ENCODE assay signal across 9 cellular contexts in genomic region chr2:43594875-43595274, GRCh38. TPM values are rescaled to one million over a fixed set of nuclear protein-coding genes. Genes with fewer than 3 reads are reported as not detected.
DNase-seq lines count a peak whose midpoint lies in the region; ATAC-seq, FAIRE-seq and TF ChIP-seq lines count a peak whose summit lies in the region.
"Had no signal": no experiment of that assay in that cellular context is flagged by ENCODE, and none has a peak within 500 bp of the region (broad histone marks: within the 10 kb centered on the region; RNA-seq: fewer than 3 reads in every experiment).

No MANE protein-coding gene starts in this region.

- intact Hi-C loops in activated CD4-positive, alpha-beta T cell treated with anti-CD3 and anti-CD28 coated beads for 36 hours (cut with DNase I, micrococcal nuclease): loop anchor here (1.0 to 5.0 kb wide), 2 partner anchors 18 to 463 kb away; no protein-coding TSS in a partner anchor
- intact Hi-C loops in activated T-helper 2 cell treated with anti-CD3 and anti-CD28 coated beads, Interferon-gamma antibody, Interleukin-2, Interleukin-4, amounts not matched to agents 10 μg/mL and 5 μg/mL and 100 μg/mL, durations not matched to agents 14 hours and 24 hours and 36 hours (cut with micrococcal nuclease): no loop called here

- H3K9me3 ChIP-seq in keratinocyte (ENCODE audit: control insufficient read depth, low read depth, low read length) (no peaks in the 10 kb centered on the region), suprapubic skin (no peaks in the 10 kb centered on the region)

- peak overlapping the region; percentile 89 for H3K4me3 Mint-ChIP-seq in activated CD4-positive, alpha-beta T cell treated with anti-CD3 and anti-CD28 coated beads for 36 hours
- peak overlapping the region; percentile 92 for H3K4me3 Mint-ChIP-seq in activated T-helper 2 cell treated with anti-CD3 and anti-CD28 coated beads, Interferon-gamma antibody, Interleukin-2, Interleukin-4, amounts not matched to agents 10 μg/mL and 5 μg/mL and 100 μg/mL, durations not matched to agents 14 hours and 24 hours and 36 hours (ENCODE audit: low read depth)

- H3K4me3 ChIP-seq in keratinocyte (ENCODE audit: control insufficient read depth in 2 of 3, extremely low read depth in 1 of 3, insufficient read depth in 2 of 3, low read depth in 1 of 3, low read length in 3 of 3): peak overlapping the region; percentile 73 to 97 (median 92)
- peak overlapping the region; percentile 58 for H3K4me3 ChIP-seq in suprapubic skin

- CTCF ChIA-PET in activated CD4-positive, alpha-beta T cell treated with anti-CD3 and anti-CD28 coated beads for 36 hours (lab: Charles Lee): interaction anchor here (0.6 kb wide), 1 partner anchor 84 kb away, joined by 3 read pairs; no protein-coding TSS in a partner anchor

- no peak for FAIRE-seq in keratinocyte (lab: Jason Lieb, UNC)

- H3K36me3 ChIP-seq in keratinocyte (ENCODE audit: control insufficient read depth in 2 of 2, extremely low read depth in 1 of 2, insufficient read depth in 2 of 2, low read length in 2 of 2) (peaks cover 0 to 9% of the 10 kb centered on the region in 2 experiments), suprapubic skin (peaks cover 18% of the 10 kb centered on the region)

- H3K4me1 ChIP-seq in keratinocyte (ENCODE audit: control insufficient read depth, extremely low read depth, insufficient read depth, low read length) (peaks cover 8% of the 10 kb centered on the region), suprapubic skin (peaks cover 18% of the 10 kb centered on the region)

- no peak for DNase-seq in activated CD4-positive, alpha-beta T cell treated with anti-CD3 and anti-CD28 coated beads for 36 hours
- no peak for DNase-seq in activated CD4-positive, alpha-beta T cell treated with anti-CD3 and anti-CD28 coated beads, Interleukin-2, amount 50 U/mL, for 48 hours
- DNase-seq in activated T-helper 2 cell treated with anti-CD3 and anti-CD28 coated beads, Interferon-gamma antibody, Interleukin-2, Interleukin-4, amounts not matched to agents 10 μg/mL and 5 μg/mL and 100 μg/mL, durations not matched to agents 14 hours and 24 hours and 36 hours (ENCODE audit: low spot score): no peak
- DNase-seq in keratinocyte (ENCODE audit: low read depth, low spot score) (no peak), suprapubic skin (ENCODE audit: low spot score in 2 of 2) (no peak), SHP77 treated with DMSO at 0.1 percent for 48 hours (lab: John Stamatoyannopoulos, UW) (no peak)
- DNase-seq: head of caudate nucleus had no signal

- TF ChIP-seq CTCF in keratinocyte (optimal IDR thresholded peaks at IDR 0.05 in 1 of 3, IDR thresholded peaks at IDR 0.05 in 1 of 3, conservative IDR thresholded peaks at IDR 0.05 in 1 of 3; ENCODE audit: extremely low read depth in 1 of 3, insufficient read depth in 2 of 3, low read length in 3 of 3): no peak
- TF ChIP-seq CTCF in suprapubic skin (IDR thresholded peaks at IDR 0.05): no peak

- H4K20me1 ChIP-seq in keratinocyte (ENCODE audit: control insufficient read depth, extremely low read depth, insufficient read depth, low read length): no peaks in the 10 kb centered on the region

- ATAC-seq in activated CD4-positive, alpha-beta T cell treated with anti-CD3 and anti-CD28 coated beads for 36 hours: no peak
- no peak for ATAC-seq in GM21447 (IDR thresholded peaks at IDR 0.05; ENCODE audit: unreplicated experiment)
- no peak for ATAC-seq in HG03175 (IDR thresholded peaks at IDR 0.05; ENCODE audit: unreplicated experiment)

- no peaks in the 10 kb centered on the region for H3K9me1 ChIP-seq in keratinocyte (ENCODE audit: control insufficient read depth, extremely low read depth, insufficient read depth, low read length)

- 89% methylated on average over 3 of the region's 3 CpGs for WGBS in suprapubic skin

- peaks cover 2% of the 10 kb centered on the region for H3K27me3 Mint-ChIP-seq in activated CD4-positive, alpha-beta T cell treated with anti-CD3 and anti-CD28 coated beads for 36 hours
- H3K27me3 Mint-ChIP-seq in activated T-helper 2 cell treated with anti-CD3 and anti-CD28 coated beads, Interferon-gamma antibody, Interleukin-2, Interleukin-4, amounts not matched to agents 10 μg/mL and 5 μg/mL and 100 μg/mL, durations not matched to agents 14 hours and 24 hours and 36 hours (ENCODE audit: low read depth): no peaks in the 10 kb centered on the region

- H3K9me3 Mint-ChIP-seq in activated CD4-positive, alpha-beta T cell treated with anti-CD3 and anti-CD28 coated beads for 36 hours (ENCODE audit: low read depth): no peaks in the 10 kb centered on the region
- H3K9me3 Mint-ChIP-seq in activated T-helper 2 cell treated with anti-CD3 and anti-CD28 coated beads, Interferon-gamma antibody, Interleukin-2, Interleukin-4, amounts not matched to agents 10 μg/mL and 5 μg/mL and 100 μg/mL, durations not matched to agents 14 hours and 24 hours and 36 hours: no peaks in the 10 kb centered on the region

- H3K27ac Mint-ChIP-seq in activated CD4-positive, alpha-beta T cell treated with anti-CD3 and anti-CD28 coated beads for 36 hours: peak overlapping the region; percentile 98
- peak overlapping the region; percentile 98 for H3K27ac Mint-ChIP-seq in activated T-helper 2 cell treated with anti-CD3 and anti-CD28 coated beads, Interferon-gamma antibody, Interleukin-2, Interleukin-4, amounts not matched to agents 10 μg/mL and 5 μg/mL and 100 μg/mL, durations not matched to agents 14 hours and 24 hours and 36 hours

- H3K79me2 ChIP-seq in keratinocyte (ENCODE audit: control insufficient read depth, insufficient read depth, low read length): peaks cover 20% of the 10 kb centered on the region

- H3K36me3 Mint-ChIP-seq in activated CD4-positive, alpha-beta T cell treated with anti-CD3 and anti-CD28 coated beads for 36 hours (ENCODE audit: low read depth): peaks cover 12% of the 10 kb centered on the region
- peaks cover 28% of the 10 kb centered on the region for H3K36me3 Mint-ChIP-seq in activated T-helper 2 cell treated with anti-CD3 and anti-CD28 coated beads, Interferon-gamma antibody, Interleukin-2, Interleukin-4, amounts not matched to agents 10 μg/mL and 5 μg/mL and 100 μg/mL, durations not matched to agents 14 hours and 24 hours and 36 hours (ENCODE audit: low read depth)

- peak overlapping the region; percentile 100 for H3K4me2 ChIP-seq in keratinocyte (ENCODE audit: control insufficient read depth, extremely low read depth, insufficient read depth, low read depth, low read length)

- dilution Hi-C loops in keratinocyte (cut with MboI; ENCODE audit: extremely low pct_ligation_motif_present, low sequenced_read_pairs): no loop called here

- TF ChIP-seq POLR2A in suprapubic skin (IDR thresholded peaks at IDR 0.05): no peak

- peak overlapping the region; percentile 93 for H2AFZ ChIP-seq in keratinocyte (ENCODE audit: control insufficient read depth, low read length)

- peaks cover 34% of the 10 kb centered on the region for H3K4me1 Mint-ChIP-seq in activated CD4-positive, alpha-beta T cell treated with anti-CD3 and anti-CD28 coated beads for 36 hours
- peaks cover 32% of the 10 kb centered on the region for H3K4me1 Mint-ChIP-seq in activated T-helper 2 cell treated with anti-CD3 and anti-CD28 coated beads, Interferon-gamma antibody, Interleukin-2, Interleukin-4, amounts not matched to agents 10 μg/mL and 5 μg/mL and 100 μg/mL, durations not matched to agents 14 hours and 24 hours and 36 hours (ENCODE audit: low read depth)

- TF ChIP-seq EP300 in suprapubic skin (IDR thresholded peaks at IDR 0.05): no peak

- H3K27me3 ChIP-seq in keratinocyte (ENCODE audit: control insufficient read depth, extremely low read depth, insufficient read depth, low read length): no peaks in the 10 kb centered on the region
- H3K27me3 ChIP-seq in suprapubic skin: no peaks in the 10 kb centered on the region

- POLR2A ChIA-PET in activated CD4-positive, alpha-beta T cell treated with anti-CD3 and anti-CD28 coated beads for 36 hours (lab: Charles Lee): no interaction called here

- H3K27ac ChIP-seq in keratinocyte (ENCODE audit: control insufficient read depth, insufficient read depth, low read length) (peak overlapping the region; percentile 95), suprapubic skin (no peak overlapping the region)

- H3K9ac ChIP-seq in keratinocyte (ENCODE audit: control insufficient read depth, extremely low read depth, insufficient read depth, low read length): peak overlapping the region; percentile 95

RNA-seq across cellular contexts. Expression of gene THADA, which starts 1.0 kb away (rescaled TPM):
- total RNA-seq in activated CD4-positive, alpha-beta T cell treated with anti-CD3 and anti-CD28 coated beads for 36 hours: 10 to 100 TPM; 32.5 to 36.6 TPM
- 48.3 and 48.4 TPM in 2 replicates for total RNA-seq in activated T-helper 2 cell treated with anti-CD3 and anti-CD28 coated beads, Interferon-gamma antibody, Interleukin-2, Interleukin-4, amounts not matched to agents 10 μg/mL and 5 μg/mL and 100 μg/mL, durations not matched to agents 14 hours and 24 hours and 36 hours
- 17.4 to 22.6 TPM (median 21.0 TPM) in 3 replicates for polyA plus RNA-seq in keratinocyte
- 9.5 TPM for polyA plus RNA-seq in keratinocyte (2011; ENCODE audit: low read depth)
- 10.3 and 10.5 TPM in 2 replicates for polyA plus RNA-seq in keratinocyte (2011; cell fraction: cytosol; rRNA removed)
- 60.9 and 75.7 TPM in 2 replicates for polyA plus RNA-seq in keratinocyte (2011; cell fraction: nucleus; rRNA removed)
- polyA plus RNA-seq in keratinocyte (2012; ENCODE audit: low replicate concordance): 11.0 and 11.4 TPM in 2 replicates
- polyA minus RNA-seq in keratinocyte: 46.4 to 77.1 TPM (median 52.7 TPM) in 3 replicates
- polyA minus RNA-seq in keratinocyte (2011; cell fraction: cytosol; rRNA and poly(A)+ RNA removed): 21.9 TPM
- 58.5 and 98.0 TPM in 2 replicates for polyA minus RNA-seq in keratinocyte (2011; cell fraction: nucleus; rRNA and poly(A)+ RNA removed)
- 10 to 100 TPM; 26.2 to 58.3 (median 29.7) TPM for total RNA-seq in suprapubic skin

RNA-seq across cellular contexts. Expression of gene PLEKHH2, which starts 42.2 kb away (rescaled TPM):
- total RNA-seq in activated CD4-positive, alpha-beta T cell treated with anti-CD3 and anti-CD28 coated beads for 36 hours: 1 to 10 TPM; 1.5 to 2.2 TPM
- 21.3 and 25.1 TPM in 2 replicates for total RNA-seq in activated T-helper 2 cell treated with anti-CD3 and anti-CD28 coated beads, Interferon-gamma antibody, Interleukin-2, Interleukin-4, amounts not matched to agents 10 μg/mL and 5 μg/mL and 100 μg/mL, durations not matched to agents 14 hours and 24 hours and 36 hours
- polyA plus RNA-seq in keratinocyte: 0.84 to 1.3 TPM (median 1.0 TPM) in 3 replicates
- 1.8 TPM for polyA plus RNA-seq in keratinocyte (2011; ENCODE audit: low read depth)
- 0.34 and 0.46 TPM in 2 replicates for polyA plus RNA-seq in keratinocyte (2011; cell fraction: cytosol; rRNA removed)
- polyA plus RNA-seq in keratinocyte (2011; cell fraction: nucleus; rRNA removed): 3.2 and 3.5 TPM in 2 replicates
- polyA plus RNA-seq in keratinocyte (2012; ENCODE audit: low replicate concordance): 0.13 and 0.41 TPM in 2 replicates
- 0.30 to 2.1 TPM (median 1.7 TPM) in 3 replicates for polyA minus RNA-seq in keratinocyte
- 2.3 TPM for polyA minus RNA-seq in keratinocyte (2011; cell fraction: cytosol; rRNA and poly(A)+ RNA removed)
- 0.74 and 1.2 TPM in 2 replicates for polyA minus RNA-seq in keratinocyte (2011; cell fraction: nucleus; rRNA and poly(A)+ RNA removed)
- 10 to 100 TPM in 2 of 4 donors, 1 to 10 TPM in 2; 6.8 to 77.3 (median 11.5) TPM for total RNA-seq in suprapubic skin
